Comparison of ENCODE assay signal across 2 cellular contexts in genomic region chr18:67380867-67381266, GRCh38.
TF ChIP-seq lines count a peak whose summit lies in the region.

No MANE protein-coding gene starts in this region.

TF ChIP-seq in IMR-90, 13 proteins besides CTCF, POLR2A, EP300 and RAD21:
- TF ChIP-seq RFX5 (IDR thresholded peaks at IDR 0.05; ENCODE audit: low read depth, low read length): no peak
- TF ChIP-seq MAFK (IDR thresholded peaks at IDR 0.05; ENCODE audit: low read depth, low read length): no peak
- no peak for TF ChIP-seq CHD1 (IDR thresholded peaks at IDR 0.05; ENCODE audit: low read depth, low read length)
- TF ChIP-seq ELK1 (IDR thresholded peaks at IDR 0.05; ENCODE audit: borderline replicate concordance, low read depth, low read length): no peak
- TF ChIP-seq MAZ (IDR thresholded peaks at IDR 0.05; ENCODE audit: borderline replicate concordance, low read depth, low read length): no peak
- no peak for TF ChIP-seq CEBPB (IDR thresholded peaks at IDR 0.05; ENCODE audit: low read depth, low read length)
- no peak for TF ChIP-seq BHLHE40 (IDR thresholded peaks at IDR 0.05; ENCODE audit: low read depth, low read length)
- TF ChIP-seq MXI1 (IDR thresholded peaks at IDR 0.05; ENCODE audit: borderline replicate concordance, low read depth, low read length): no peak
- TF ChIP-seq RCOR1 (IDR thresholded peaks at IDR 0.05; ENCODE audit: insufficient replicate concordance, low read length): no peak
- no peak for TF ChIP-seq NFE2L2 (IDR thresholded peaks at IDR 0.05; ENCODE audit: low read depth, low read length)
- TF ChIP-seq USF2 (IDR thresholded peaks at IDR 0.05; ENCODE audit: low read depth, low read length): no peak
TF ChIP-seq in IMR-90: peak in this region for 0.

TF ChIP-seq in WTC11, 78 proteins besides CTCF, POLR2A, EP300 and RAD21:
- TF ChIP-seq NR1H2 (CRISPR knock-in tag; IDR thresholded peaks at IDR 0.05) (no peak), GRHL2 (CRISPR knock-in tag; IDR thresholded peaks at IDR 0.05; ENCODE audit: insufficient replicate concordance, severe bottlenecking) (no peak), STAT6 (CRISPR knock-in tag; conservative IDR thresholded peaks at IDR 0.05; ENCODE audit: low read depth) (no peak), ARID4B (CRISPR knock-in tag; IDR thresholded peaks at IDR 0.05; ENCODE audit: borderline replicate concordance) (no peak), NFE2L1 (CRISPR knock-in tag; IDR thresholded peaks at IDR 0.05) (no peak), NR3C1 (CRISPR knock-in tag; conservative IDR thresholded peaks at IDR 0.05; ENCODE audit: low read depth) (no peak), ELF4 (CRISPR knock-in tag; IDR thresholded peaks at IDR 0.05; ENCODE audit: low read depth) (no peak), E2F1 (CRISPR knock-in tag; IDR thresholded peaks at IDR 0.05) (no peak), HMGXB4 (CRISPR knock-in tag; IDR thresholded peaks at IDR 0.05) (no peak), MAX (CRISPR knock-in tag; IDR thresholded peaks at IDR 0.05) (no peak), KAT7 (CRISPR knock-in tag; IDR thresholded peaks at IDR 0.05; ENCODE audit: borderline replicate concordance) (no peak), SMAD3 (CRISPR knock-in tag; IDR thresholded peaks at IDR 0.05; ENCODE audit: borderline replicate concordance) (no peak)
